Comparison of ENCODE assay signal across 2 cellular contexts in the genomic region with DNA sequence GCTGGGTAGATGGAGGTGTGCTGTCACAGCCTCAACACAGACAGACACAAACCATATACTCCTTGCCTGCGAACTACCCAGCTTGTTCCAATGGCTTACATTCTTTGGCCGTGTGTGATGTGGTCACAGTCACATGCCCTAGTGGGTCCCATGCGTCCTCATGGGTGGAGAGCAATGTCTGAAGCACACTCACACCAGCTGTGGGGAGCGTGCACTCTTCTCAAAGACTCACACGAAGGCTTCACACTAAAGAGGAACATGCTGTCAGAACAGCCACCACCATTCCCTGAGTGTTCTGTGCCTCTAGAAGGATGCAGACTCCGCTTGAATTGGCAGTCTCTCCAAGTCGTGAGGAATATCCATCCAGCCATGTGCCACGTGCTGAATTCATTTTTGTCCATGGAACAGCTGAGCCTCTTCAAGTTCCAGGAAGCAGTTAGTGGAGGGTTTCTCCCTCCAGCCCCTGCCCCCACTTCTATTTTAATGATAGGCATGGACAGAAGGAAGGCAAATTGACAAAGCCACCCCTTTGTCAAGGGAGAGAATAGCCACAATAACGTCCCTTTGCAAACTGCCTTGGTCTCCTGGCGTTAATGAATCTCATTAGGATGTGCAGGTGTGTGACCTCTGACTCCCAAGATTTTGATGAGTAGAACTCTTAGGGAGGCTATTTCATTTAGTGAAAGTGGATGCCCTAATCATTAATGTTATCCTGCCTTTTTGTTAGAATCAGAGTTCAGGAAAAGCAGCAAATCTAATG.
TF ChIP-seq lines count a peak whose summit lies in the region.

No MANE protein-coding gene starts in this region.

TF ChIP-seq in IMR-90, 13 proteins besides CTCF, POLR2A, EP300 and RAD21:
- TF ChIP-seq NFE2L2 (IDR thresholded peaks at IDR 0.05; ENCODE audit: low read depth, low read length) (no peak), ELK1 (IDR thresholded peaks at IDR 0.05; ENCODE audit: borderline replicate concordance, low read depth, low read length) (no peak), MAZ (IDR thresholded peaks at IDR 0.05; ENCODE audit: borderline replicate concordance, low read depth, low read length) (no peak), MXI1 (IDR thresholded peaks at IDR 0.05; ENCODE audit: borderline replicate concordance, low read depth, low read length) (no peak)
- TF ChIP-seq, protein P1, sequence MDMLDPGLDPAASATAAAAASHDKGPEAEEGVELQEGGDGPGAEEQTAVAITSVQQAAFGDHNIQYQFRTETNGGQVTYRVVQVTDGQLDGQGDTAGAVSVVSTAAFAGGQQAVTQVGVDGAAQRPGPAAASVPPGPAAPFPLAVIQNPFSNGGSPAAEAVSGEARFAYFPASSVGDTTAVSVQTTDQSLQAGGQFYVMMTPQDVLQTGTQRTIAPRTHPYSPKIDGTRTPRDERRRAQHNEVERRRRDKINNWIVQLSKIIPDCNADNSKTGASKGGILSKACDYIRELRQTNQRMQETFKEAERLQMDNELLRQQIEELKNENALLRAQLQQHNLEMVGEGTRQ (IDR thresholded peaks at IDR 0.05; ENCODE audit: low read depth, low read length), result no peak

TF ChIP-seq in H1, 55 proteins besides CTCF, POLR2A, EP300 and RAD21:
- TF ChIP-seq MAX (IDR thresholded peaks at IDR 0.05) (peak; percentile 65), EGR1 (IDR thresholded peaks at IDR 0.05; ENCODE audit: borderline replicate concordance, low read depth, low read length) (no peak)
- TF ChIP-seq, protein P2, sequence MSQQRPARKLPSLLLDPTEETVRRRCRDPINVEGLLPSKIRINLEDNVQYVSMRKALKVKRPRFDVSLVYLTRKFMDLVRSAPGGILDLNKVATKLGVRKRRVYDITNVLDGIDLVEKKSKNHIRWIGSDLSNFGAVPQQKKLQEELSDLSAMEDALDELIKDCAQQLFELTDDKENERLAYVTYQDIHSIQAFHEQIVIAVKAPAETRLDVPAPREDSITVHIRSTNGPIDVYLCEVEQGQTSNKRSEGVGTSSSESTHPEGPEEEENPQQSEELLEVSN (IDR thresholded peaks at IDR 0.05), result peak; percentile 68; the same call in 1 of the 2 replicates
